2 cellular contexts compared by ENCODE assay signal in the genomic region with DNA sequence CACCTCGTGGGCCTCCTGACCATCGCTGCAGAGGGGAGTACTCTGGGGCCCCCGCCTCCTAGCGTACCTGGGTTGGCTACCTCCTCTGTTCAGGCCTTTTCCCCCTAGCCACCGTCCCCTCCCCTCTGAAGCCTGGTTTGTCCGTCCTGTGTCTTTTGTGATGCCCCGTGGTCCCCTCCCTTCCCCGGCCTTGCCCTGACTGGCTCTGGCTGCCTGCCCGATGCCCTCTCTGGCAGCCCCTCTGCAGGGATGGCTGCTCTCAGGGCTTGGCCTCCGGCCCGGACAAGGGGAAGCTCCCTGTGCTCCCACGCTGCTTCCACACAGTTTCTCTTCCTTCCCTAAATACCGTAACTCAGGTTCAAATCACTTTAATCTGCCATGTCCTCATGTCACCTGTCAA.
TF ChIP-seq lines count a peak whose summit lies in the region.

No MANE protein-coding gene starts in this region.

TF ChIP-seq in K562, 482 proteins besides CTCF, POLR2A, EP300 and RAD21:
- peak; percentile 71 for TF ChIP-seq POLR2G (IDR thresholded peaks at IDR 0.05; ENCODE audit: low read depth, low read length)
- peak; percentile 75 for TF ChIP-seq RBM22 (IDR thresholded peaks at IDR 0.05; ENCODE audit: low read depth, low read length, poor library complexity, severe bottlenecking)
- TF ChIP-seq RBFOX2 (IDR thresholded peaks at IDR 0.05; ENCODE audit: low read depth, low read length): peak; percentile 54; the same call in 1 of the 2 replicates
TF ChIP-seq in K562: peak in this region for 3; not testable (repeated sequence) for 479.

TF ChIP-seq in HepG2, 621 proteins besides CTCF, POLR2A, EP300 and RAD21:
- TF ChIP-seq AGO2 (optimal IDR thresholded peaks at IDR 0.05; ENCODE audit: low read depth, low read length): peak; percentile 48
TF ChIP-seq in HepG2: peak in this region for 1; not testable (repeated sequence) for 620.
